In the genomic region with DNA sequence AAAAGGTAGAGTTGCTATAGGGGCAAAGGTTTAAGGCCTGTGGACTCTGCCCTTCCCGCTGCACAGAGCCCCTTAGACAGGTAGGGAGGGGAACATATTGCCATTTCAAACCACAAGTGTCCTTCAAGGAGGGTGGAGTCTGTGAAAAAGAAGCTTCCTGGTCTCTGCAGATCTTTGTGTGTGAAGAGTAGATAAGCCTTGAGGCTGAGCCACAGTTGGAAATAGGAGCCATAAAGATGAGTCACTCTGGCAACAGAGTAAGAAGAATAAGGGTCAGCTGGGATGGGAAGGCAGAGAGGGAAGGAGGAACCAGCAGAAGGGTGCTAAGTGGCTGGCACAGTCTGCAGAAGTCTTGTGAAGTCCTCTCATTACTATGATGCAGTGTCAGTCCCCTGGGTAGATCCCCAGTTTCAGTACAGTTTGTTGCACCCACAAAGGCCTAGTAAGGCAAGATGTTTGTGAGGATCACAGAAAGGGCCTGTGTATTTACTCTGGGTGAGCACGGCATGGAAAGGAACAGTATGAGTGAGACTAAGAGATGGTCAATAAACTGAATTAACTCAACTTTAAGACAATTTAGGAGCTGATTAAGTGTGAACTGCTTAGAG, we compare ENCODE assay signal across 11 cellular contexts. TPM values are rescaled to one million over a fixed set of nuclear protein-coding genes. Genes with fewer than 3 reads are reported as not detected.
A peak's percentile ranks its signal among the peaks of the same experiment; 100 is the strongest.
DNase-seq lines count a peak whose midpoint lies in the region; ATAC-seq and TF ChIP-seq lines count a peak whose summit lies in the region.
"Had no signal": no experiment of that assay in that cellular context is flagged by ENCODE, and none has a peak within 500 bp of the region (broad histone marks: within the 10 kb centered on the region; RNA-seq: fewer than 3 reads in every experiment).

No MANE protein-coding gene starts in this region.

- no peak overlapping the region for H3K27ac ChIP-seq in RWPE1

- ATAC-seq in HG03025 (IDR thresholded peaks at IDR 0.05; ENCODE audit: low FRiP score, unreplicated experiment), result no peak
- ATAC-seq: stimulated activated naive CD8-positive, alpha-beta T cell treated with anti-CD3 and anti-CD28 coated beads, Interleukin-15, amount 100 ng/mL, for 72 hours had no signal

- POLR2A ChIA-PET in RWPE1 (lab: Yijun Ruan, JAX; ENCODE audit: low non-redundant PET), result no interaction called here

- no peak for TF ChIP-seq CTCF in RWPE1 (conservative IDR thresholded peaks at IDR 0.05; ENCODE audit: low read depth)
- TF ChIP-seq CTCF in fibroblast of the aortic adventitia (IDR thresholded peaks at IDR 0.05; ENCODE audit: insufficient read depth, low read length), result no peak

- no peak overlapping the region for H3K4me3 ChIP-seq in fibroblast of the aortic adventitia (ENCODE audit: low read depth, low read length)

- DNase-seq in HT-29 (ENCODE audit: low spot score) (peak; percentile 92), RWPE1 (ENCODE audit: low spot score) (peak; percentile 54), fibroblast of the aortic adventitia (ENCODE audit: low read depth) (peak; percentile 86), stromal cell of bone marrow (ENCODE audit: low read depth) (peak; percentile 72), HK-2 (ENCODE audit: unreplicated experiment) (no peak)
- DNase-seq in effector CD8-positive, alpha-beta T cell (lab: John Stamatoyannopoulos, UW), result no peak
- DNase-seq: activated CD4-positive, alpha-beta T cell treated with anti-CD3 and anti-CD28 coated beads for 4 hours; KG1; stimulated activated naive CD8-positive, alpha-beta T cell treated with anti-CD3 and anti-CD28 coated beads, Interleukin-15, amount 100 ng/mL, for 72 hours had no signal

- CTCF ChIA-PET in RWPE1 (lab: Yijun Ruan, JAX), result interaction anchor here (1.3 kb wide), 1 partner anchor 10 kb away, joined by 3 read pairs; no protein-coding TSS in a partner anchor

RNA-seq across cellular contexts. Expression of gene GRXCR2, which starts 18.1 kb away (rescaled TPM):
- total RNA-seq in HT-29 (2014; rRNA removed; shearing (Covaris generic)), result not detected in 2 replicates
- 0.09 TPM in 1 of 2 replicates, not detected in the other for total RNA-seq in fibroblast of the aortic adventitia (ENCODE audit: low replicate concordance)
- total RNA-seq: posterior vena cava had no signal

RNA-seq across cellular contexts. Expression of gene PRELID2, which starts 19.6 kb away (rescaled TPM):
- total RNA-seq in HT-29 (2014; rRNA removed; shearing (Covaris generic)), result 49.7 and 55.9 TPM in 2 replicates
- 12.3 and 35.4 TPM in 2 replicates for total RNA-seq in fibroblast of the aortic adventitia (ENCODE audit: low replicate concordance)

Comparison
In these comparisons a context has a peak if more than half of its experiments do, and no peak if none do; other contexts are left out.
1. DNase-seq: peak in HT-29 (single experiment), RWPE1 (single experiment), fibroblast of the aortic adventitia (single experiment) and stromal cell of bone marrow (single experiment); none in effector CD8-positive, alpha-beta T cell (single experiment) and HK-2 (single experiment).